ENCODE assay signal across 31 cellular contexts in the genomic region with DNA sequence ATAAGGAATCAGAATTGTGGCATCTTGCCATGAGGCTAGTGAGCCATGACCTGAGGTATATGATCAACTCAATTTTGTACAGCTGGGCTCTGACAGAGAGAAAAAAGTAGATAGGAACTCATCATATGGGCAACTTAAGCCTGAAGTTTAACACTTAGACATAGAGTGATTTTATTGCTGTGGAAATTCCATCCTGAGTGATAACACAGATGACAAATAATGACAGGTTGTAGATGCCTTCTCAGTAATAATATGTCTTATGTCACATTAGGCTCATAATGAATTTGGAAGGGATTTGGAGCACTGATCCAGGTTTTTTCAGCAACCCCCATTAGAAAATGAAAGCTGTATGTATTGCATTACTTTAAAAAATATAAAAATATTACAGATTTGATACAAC.
"Had no signal": no experiment of that assay in that cellular context is flagged by ENCODE, and none has a peak within 500 bp of the region (broad histone marks: within the 10 kb centered on the region; RNA-seq: fewer than 3 reads in every experiment).

No MANE protein-coding gene starts in this region.

- DNase-seq: activated effector memory CD4-positive, alpha-beta T cell treated with anti-CD3 and anti-CD28 coated beads, Interleukin-2, amount 50 U/mL, for 16 hours; activated effector memory CD4-positive, alpha-beta T cell treated with Interleukin-2 at 50 U/mL for 16 hours; activated gamma-delta T cell; activated gamma-delta T cell treated with Interleukin-2 at 50 U/mL for 16 hours; activated naive CD4-positive, alpha-beta T cell; activated naive CD4-positive, alpha-beta T cell treated with anti-CD3 and anti-CD28 coated beads for 36 hours; activated naive CD4-positive, alpha-beta T cell treated with anti-CD3 and anti-CD28 coated beads, Interleukin-2, amount 10 ng/mL, durations not matched to agents 7 days and 5 days; activated naive CD4-positive, alpha-beta T cell treated with anti-CD3 and anti-CD28 coated beads, Interleukin-2, amount 50 U/mL, for 16 hours; activated naive CD4-positive, alpha-beta T cell treated with Interleukin-2 at 50 U/mL for 16 hours; activated naive CD8-positive, alpha-beta T cell treated with anti-CD3 and anti-CD28 coated beads for 36 hours; activated naive CD8-positive, alpha-beta T cell treated with anti-CD3 and anti-CD28 coated beads, Interleukin-2, amount 10 ng/mL, durations not matched to agents 7 days and 5 days; activated naive CD8-positive, alpha-beta T cell treated with anti-CD3 and anti-CD28 coated beads, Interleukin-2, amount 50 U/mL, for 24 hours; activated T-cell treated with anti-CD3 and anti-CD28 coated beads, Interleukin-2, amount 50 U/mL, for 24 hours; activated T-cell treated with anti-CD3 and anti-CD28 coated beads, Interleukin-2, amount 50 U/mL, for 4 hours; activated T-cell treated with anti-CD3 and anti-CD28 coated beads, Interleukin-2, amount 50 U/mL, for 48 hours; activated T-cell treated with anti-CD3 and anti-CD28 coated beads, Interleukin-2, amount 50 U/mL, for 72 hours; adrenal gland; amniotic stem cell; amygdala; anterior cingulate cortex; aorta; body of pancreas; brain microvascular endothelial cell; caudate nucleus; central memory CD4-positive, alpha-beta T cell; cerebellar nuclear complex had no signal

- H3K4me3 ChIP-seq: adrenal gland, ascending aorta, body of pancreas, breast epithelium, cardiac muscle cell had no signal

- H3K36me3 ChIP-seq: adrenal gland, ascending aorta, brain microvascular endothelial cell, breast epithelium, cardiac muscle cell had no signal

- ATAC-seq: activated naive CD4-positive, alpha-beta T cell treated with anti-CD3 and anti-CD28 coated beads, Interleukin-2, amount 50 U/mL, for 72 hours; activated naive CD8-positive, alpha-beta T cell treated with anti-CD3 and anti-CD28 coated beads, Interleukin-2, amount 50 U/mL, for 24 hours; activated T-cell treated with anti-CD3 and anti-CD28 coated beads, Interleukin-2, amount 50 U/mL, for 4 hours; activated T-cell treated with anti-CD3 and anti-CD28 coated beads, Interleukin-2, amount 50 U/mL, for 72 hours; activated T-helper 17 cell treated with anti-CD3 and anti-CD28 coated beads, Interleukin-2, amount 50 U/mL, for 72 hours; body of pancreas had no signal

- H3K9me3 ChIP-seq: adrenal gland, ascending aorta, body of pancreas, breast epithelium had no signal

- H3K27ac ChIP-seq: adrenal gland, ascending aorta, body of pancreas, brain microvascular endothelial cell, breast epithelium, cardiac muscle cell had no signal

- H3K27me3 ChIP-seq: adrenal gland, ascending aorta, body of pancreas, brain microvascular endothelial cell, breast epithelium, cardiac muscle cell had no signal
